ENCODE assay signal across 8 cellular contexts in the genomic region with DNA sequence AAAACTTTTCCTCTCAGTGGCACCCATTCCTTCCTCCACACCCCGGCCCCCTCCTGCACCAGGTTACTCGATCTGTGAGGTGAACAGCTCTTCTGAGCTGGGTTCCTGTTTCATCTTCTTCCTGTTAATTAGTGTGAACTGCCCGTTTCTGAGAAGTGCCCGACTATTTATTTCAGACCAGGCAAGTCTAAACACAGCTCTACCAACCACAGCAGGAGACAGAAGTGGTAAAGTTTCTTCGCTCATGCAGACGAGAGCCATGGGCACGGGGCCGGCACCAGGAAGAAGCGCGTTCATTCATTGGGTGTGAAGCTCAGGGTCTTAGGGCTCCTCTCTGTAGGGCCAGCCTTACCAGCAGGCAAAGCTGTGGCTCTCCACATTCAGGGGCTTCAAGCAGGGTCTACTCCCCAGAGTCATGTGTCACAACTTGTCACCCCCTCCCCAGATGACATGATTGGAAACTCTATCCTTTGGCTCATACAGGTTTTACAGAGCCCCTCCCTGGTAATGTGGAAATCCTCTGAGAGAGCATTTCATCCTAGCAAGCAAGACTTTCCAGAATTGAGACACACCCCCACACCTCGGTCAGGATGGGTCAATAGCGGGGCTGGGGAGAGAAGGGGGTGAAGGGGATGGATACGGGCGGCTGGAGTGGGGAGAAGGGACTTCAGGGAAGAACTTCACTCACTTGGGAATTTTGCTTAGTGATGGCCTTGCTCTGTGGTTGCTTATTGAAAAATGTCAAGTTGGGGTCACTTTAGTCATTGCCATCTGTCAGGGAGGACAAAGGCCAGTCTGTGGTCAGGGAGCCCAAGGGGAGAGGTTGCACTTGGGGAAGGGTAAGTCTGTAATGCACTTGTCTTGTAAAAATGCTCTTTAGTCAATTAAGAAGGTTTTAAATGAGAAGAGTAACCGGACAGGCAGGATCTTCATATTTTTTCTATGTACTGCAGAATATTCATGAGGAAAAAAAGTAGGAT.
DNase-seq lines count a peak whose midpoint lies in the region; ATAC-seq, FAIRE-seq and TF ChIP-seq lines count a peak whose summit lies in the region.

No MANE protein-coding gene starts in this region.

- peak overlapping the region; percentile 15 for H3K4me3 Mint-ChIP-seq in activated T-helper 17 cell treated with anti-CD3 and anti-CD28 coated beads, Interleukin-2, amount 50 U/mL, for 72 hours
- H3K4me3 Mint-ChIP-seq in mesothelial cell of epicardium = no peak overlapping the region

- H2AFZ ChIP-seq in HepG2 (ENCODE audit: low read length) = no peak overlapping the region

- no peak for DNase-seq in HepG2 (ENCODE audit: low spot score)
- no peak for DNase-seq in right lobe of liver
- DNase-seq in mesothelial cell of epicardium (ENCODE audit: low spot score in 2 of 2, unreplicated experiment in 2 of 2) = no peak
- DNase-seq in gastrocnemius medialis = no peak
- DNase-seq in COLO668 (lab: John Stamatoyannopoulos, UW; ENCODE audit: unreplicated experiment) = no peak
- no peak for DNase-seq in left ventricle myocardium superior
- no peak for DNase-seq in GOT3 (lab: John Stamatoyannopoulos, UW)

- intact Hi-C loops in HepG2 (cut with micrococcal nuclease; ENCODE audit: unreplicated experiment) (loop anchor here (1.0 to 10.0 kb wide), 3 partner anchors 46 to 240 kb away; no protein-coding TSS in a partner anchor), right lobe of liver (cut with DNase I) (loop anchor here in 1 of 2 donors (10.0 kb wide), 1 partner anchor 238 kb away; no protein-coding TSS in a partner anchor), gastrocnemius medialis (cut with DNase I; ENCODE audit: low total_unique reads) (loop anchor here (1.0 to 5.0 kb wide), 2 partner anchors 46 to 305 kb away; partner anchors contain the start of genes ARFIP1 and TIGD4), left ventricle myocardium superior (cut with micrococcal nuclease) (loop anchor here (1.0 kb wide), 1 partner anchor 46 kb away; no protein-coding TSS in a partner anchor)

- TF ChIP-seq RAD21 in HepG2 (CRISPR knock-in tag; IDR thresholded peaks at IDR 0.05) = no peak

- peak overlapping the region; percentile 71 for H3K4me2 ChIP-seq in HepG2 (ENCODE audit: low read depth, low read length)

- H4K20me1 ChIP-seq in HepG2 (ENCODE audit: insufficient read depth, low read length) = no peaks in the 10 kb centered on the region

- no TSS peak for BruUV-seq in HepG2 (replicated peaks; lab: Mats Ljungman, UMichigan)

- no peak for TF ChIP-seq EP300 in HepG2 (IDR thresholded peaks at IDR 0.05; ENCODE audit: low read depth in 2 of 2, low read length in 2 of 2)
- TF ChIP-seq EP300 in HepG2 (CRISPR knock-in tag; IDR thresholded peaks at IDR 0.05; ENCODE audit: borderline replicate concordance) = no peak

- H3K4me3 ChIP-seq in HepG2 (replicated peaks in 1 of 3; ENCODE audit: insufficient read depth in 1 of 3, low read depth in 2 of 3, low read length in 3 of 3) (peak overlapping the region in 1 of 3 experiments; percentile 17; a peak in 2 of 6 replicates), right lobe of liver (no peak overlapping the region), gastrocnemius medialis (no peak overlapping the region)

- no peak for TF ChIP-seq POLR2A in HepG2 (IDR thresholded peaks at IDR 0.05; ENCODE audit: insufficient read depth in 1 of 2, low read depth in 2 of 2, low read length in 2 of 2)
- TF ChIP-seq POLR2A in right lobe of liver (IDR thresholded peaks at IDR 0.05) = no peak
- no peak for TF ChIP-seq POLR2A in gastrocnemius medialis (IDR thresholded peaks at IDR 0.05)

- peak; percentile 34 for ATAC-seq in HepG2
- ATAC-seq in right lobe of liver = no peak
- no peak for ATAC-seq in activated T-helper 17 cell treated with anti-CD3 and anti-CD28 coated beads, Interleukin-2, amount 50 U/mL, for 72 hours (replicated peaks)
- no peak for ATAC-seq in gastrocnemius medialis
- no peak for ATAC-seq in left ventricle myocardium superior

- H3K27me3 ChIP-seq in HepG2 (ENCODE audit: control insufficient read depth in 1 of 2, insufficient read depth in 2 of 2, low read length in 2 of 2) (peaks cover 0 to 1% of the 10 kb centered on the region in 2 experiments; a peak in 1 of 5 replicates), right lobe of liver (no peaks in the 10 kb centered on the region), gastrocnemius medialis (no peaks in the 10 kb centered on the region)

- H3K4me1 ChIP-seq in HepG2 (ENCODE audit: insufficient read depth, low read length) (peaks cover 9% of the 10 kb centered on the region), right lobe of liver (peaks cover 0 to 8% (median 0%) of the 10 kb centered on the region in 4 donors), gastrocnemius medialis (peaks cover 2 to 4% of the 10 kb centered on the region in 2 donors)

- H3K9me3 ChIP-seq in HepG2 (ENCODE audit: low read length) = no peaks in the 10 kb centered on the region
- H3K9me3 ChIP-seq in right lobe of liver = no peaks in the 10 kb centered on the region
- H3K9me3 ChIP-seq in gastrocnemius medialis = no peaks in the 10 kb centered on the region

- H3K27ac ChIP-seq in HepG2 (ENCODE audit: extremely low read length, insufficient read depth, low read length) (no peak overlapping the region), right lobe of liver (no peak overlapping the region), gastrocnemius medialis (no peak overlapping the region)

- CTCF ChIA-PET in HepG2 (lab: Yijun Ruan, JAX; ENCODE audit: low intra/inter-chr PET ratio, low total read pairs) = interaction anchor here (3.8 to 4.0 kb wide), 2 partner anchors 45 to 236 kb away, joined by 39 to 51 read pairs; no protein-coding TSS in a partner anchor

- 73% methylated on average over 15 of the region's 15 CpGs for WGBS in HepG2 (ENCODE audit: low lambda C conversion rate)
- 68% methylated on average over 8 of the region's 15 CpGs for WGBS in right lobe of liver (ENCODE audit: insufficient coverage, low coverage, low lambda C conversion rate, missing lambda C conversion rate)

- no peak overlapping the region for H3K27ac Mint-ChIP-seq in activated T-helper 17 cell treated with anti-CD3 and anti-CD28 coated beads, Interleukin-2, amount 50 U/mL, for 72 hours
- H3K27ac Mint-ChIP-seq in mesothelial cell of epicardium = peak overlapping the region; percentile 30

- no peaks in the 10 kb centered on the region for H3K36me3 Mint-ChIP-seq in activated T-helper 17 cell treated with anti-CD3 and anti-CD28 coated beads, Interleukin-2, amount 50 U/mL, for 72 hours (ENCODE audit: low read depth)
- H3K36me3 Mint-ChIP-seq in mesothelial cell of epicardium = no peaks in the 10 kb centered on the region

- H3K36me3 ChIP-seq in HepG2 (replicated peaks in 1 of 2; ENCODE audit: control insufficient read depth in 1 of 2, insufficient read depth in 2 of 2, low read length in 2 of 2) = no peaks in the 10 kb centered on the region
- H3K36me3 ChIP-seq in right lobe of liver = no peaks in the 10 kb centered on the region
- H3K36me3 ChIP-seq in gastrocnemius medialis = no peaks in the 10 kb centered on the region

- no peak overlapping the region for H3K9ac ChIP-seq in HepG2 (ENCODE audit: insufficient read depth, low read depth, low read length)

- TF ChIP-seq CTCF in HepG2 (CRISPR knock-in tag; IDR thresholded peaks at IDR 0.05) (no peak), right lobe of liver (IDR thresholded peaks at IDR 0.05) (no peak), mesothelial cell of epicardium (IDR thresholded peaks at IDR 0.05; ENCODE audit: unreplicated experiment) (no peak), gastrocnemius medialis (IDR thresholded peaks at IDR 0.05 in 4 of 5, conservative IDR thresholded peaks at IDR 0.05 in 1 of 5) (no peak)

- H3K9me3 Mint-ChIP-seq in activated T-helper 17 cell treated with anti-CD3 and anti-CD28 coated beads, Interleukin-2, amount 50 U/mL, for 72 hours = no peaks in the 10 kb centered on the region
- peaks cover 7% of the 10 kb centered on the region for H3K9me3 Mint-ChIP-seq in mesothelial cell of epicardium

- in situ Hi-C loops in HepG2 (cut with HindIII; ENCODE audit: extremely low pct_ligation_motif_present, low pct_unique_long_range_greater_than_20kb) = loop anchor here (5.0 kb wide), 1 partner anchor 45 kb away; no protein-coding TSS in a partner anchor
- in situ Hi-C loops in gastrocnemius medialis (cut with MboI; ENCODE audit: low sequenced_read_pairs in 4 of 4) = no loop called here

- H3K4me1 Mint-ChIP-seq in activated T-helper 17 cell treated with anti-CD3 and anti-CD28 coated beads, Interleukin-2, amount 50 U/mL, for 72 hours = peaks cover 12% of the 10 kb centered on the region
- peaks cover 18% of the 10 kb centered on the region for H3K4me1 Mint-ChIP-seq in mesothelial cell of epicardium

- FAIRE-seq in HepG2 (lab: Jason Lieb, UNC) = no peak

- H3K27me3 Mint-ChIP-seq in activated T-helper 17 cell treated with anti-CD3 and anti-CD28 coated beads, Interleukin-2, amount 50 U/mL, for 72 hours = no peaks in the 10 kb centered on the region
- no peaks in the 10 kb centered on the region for H3K27me3 Mint-ChIP-seq in mesothelial cell of epicardium (ENCODE audit: low read depth)

- H3K79me2 ChIP-seq in HepG2 (ENCODE audit: insufficient read depth, low read length) = no peaks in the 10 kb centered on the region

- POLR2A ChIA-PET in HepG2 (lab: Yijun Ruan, JAX) = interaction anchor here (1.1 kb wide), 1 partner anchor 45 kb away, joined by 5 read pairs; no protein-coding TSS in a partner anchor

TF ChIP-seq in HepG2, 621 proteins besides CTCF, POLR2A, EP300 and RAD21:
- TF ChIP-seq KDM5B (CRISPR knock-in tag; IDR thresholded peaks at IDR 0.05; ENCODE audit: borderline replicate concordance) = no peak
- TF ChIP-seq HNRNPK (IDR thresholded peaks at IDR 0.05; ENCODE audit: low read depth, low read length, poor library complexity, severe bottlenecking) = no peak
